Comparison of ENCODE assay signal across 24 cellular contexts in the genomic region with DNA sequence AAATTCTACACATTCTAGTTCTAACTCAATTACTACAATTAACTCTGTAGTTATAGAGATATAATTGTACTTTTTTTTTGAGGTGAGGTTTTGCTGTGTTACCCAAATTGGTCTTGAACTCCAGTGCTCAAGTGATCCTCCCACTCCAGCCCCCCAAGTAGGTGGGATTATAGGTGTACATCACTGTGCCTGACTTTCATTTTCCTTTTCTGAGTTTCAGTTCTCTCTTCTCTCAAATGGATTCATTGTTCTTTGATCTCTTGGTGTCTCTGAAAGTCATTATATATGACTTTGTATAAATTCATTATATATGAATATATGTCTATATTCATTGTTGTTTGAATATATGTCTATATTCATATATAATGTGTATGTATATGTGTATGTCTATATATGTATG.
DNase-seq lines count a peak whose midpoint lies in the region; ATAC-seq lines count a peak whose summit lies in the region.
"Had no signal": no experiment of that assay in that cellular context is flagged by ENCODE, and none has a peak within 500 bp of the region (broad histone marks: within the 10 kb centered on the region; RNA-seq: fewer than 3 reads in every experiment).

No MANE protein-coding gene starts in this region.

- H3K4me3 Mint-ChIP-seq in memory B cell = no peak overlapping the region
- H3K4me3 Mint-ChIP-seq: activated CD4-positive, alpha-beta memory T cell treated with anti-CD3 and anti-CD28 coated beads, Interleukin-2, amount 10 ng/mL, durations not matched to agents 7 days and 5 days; activated naive CD4-positive, alpha-beta T cell treated with anti-CD3 and anti-CD28 coated beads, Interleukin-2, amount 10 ng/mL, durations not matched to agents 7 days and 5 days; activated T-cell treated with anti-CD3 and anti-CD28 coated beads, Interleukin-2, amount 50 U/mL, for 24 hours; central memory CD8-positive, alpha-beta T cell; nephron progenitor cell had no signal

- ATAC-seq in GM21786 (IDR thresholded peaks at IDR 0.05; ENCODE audit: unreplicated experiment) = peak; percentile 78
- ATAC-seq in HG03342 (IDR thresholded peaks at IDR 0.05; ENCODE audit: unreplicated experiment) = peak; percentile 93
- ATAC-seq in memory B cell (ENCODE audit: low read depth) = peak; percentile 86
- ATAC-seq: heart right ventricle, left lung, sciatic nerve had no signal

- no peaks in the 10 kb centered on the region for H3K9me3 Mint-ChIP-seq in memory B cell
- H3K9me3 Mint-ChIP-seq: activated CD4-positive, alpha-beta memory T cell treated with anti-CD3 and anti-CD28 coated beads, Interleukin-2, amount 10 ng/mL, durations not matched to agents 7 days and 5 days; activated naive CD4-positive, alpha-beta T cell treated with anti-CD3 and anti-CD28 coated beads, Interleukin-2, amount 10 ng/mL, durations not matched to agents 7 days and 5 days; activated T-cell treated with anti-CD3 and anti-CD28 coated beads, Interleukin-2, amount 50 U/mL, for 24 hours; central memory CD8-positive, alpha-beta T cell; nephron progenitor cell had no signal

- no peaks in the 10 kb centered on the region for H3K36me3 Mint-ChIP-seq in memory B cell
- H3K36me3 Mint-ChIP-seq: activated naive CD4-positive, alpha-beta T cell treated with anti-CD3 and anti-CD28 coated beads, Interleukin-2, amount 10 ng/mL, durations not matched to agents 7 days and 5 days had no signal

- DNase-seq in NOMO-1 treated with DMSO at 0.1 percent for 48 hours (lab: John Stamatoyannopoulos, UW; ENCODE audit: unreplicated experiment) = peak; percentile 35
- no peak for DNase-seq in NOMO-1 treated with dmso at 0.1 percent for 144 hours (lab: John Stamatoyannopoulos, UW; ENCODE audit: unreplicated experiment)
- DNase-seq in memory B cell (ENCODE audit: low spot score in 2 of 2) = no peak
- DNase-seq in DMS79 treated with DMSO at 0.1 percent for 48 hours (lab: John Stamatoyannopoulos, UW) = no peak
- no peak for DNase-seq in GF-D8 (lab: John Stamatoyannopoulos, UW)
- DNase-seq in activated CD4-positive, CD25-positive, alpha-beta regulatory T cell treated with anti-CD3 and anti-CD28 coated beads, Interleukin-2, amount 50 U/mL, for 72 hours = no peak
- DNase-seq: activated CD4-positive, alpha-beta memory T cell treated with anti-CD3 and anti-CD28 coated beads, Interleukin-2, amount 10 ng/mL, durations not matched to agents 7 days and 5 days; activated naive CD4-positive, alpha-beta T cell treated with anti-CD3 and anti-CD28 coated beads, Interleukin-2, amount 10 ng/mL, durations not matched to agents 7 days and 5 days; activated T-cell treated with anti-CD3 and anti-CD28 coated beads, Interleukin-2, amount 50 U/mL, for 24 hours; BE2C; GM23248; heart right ventricle; left lung; NCI-H1694; NCI-H748 treated with DMSO at 0.1 percent for 48 hours; nephron progenitor cell; PC-9; SJCRH30; stimulated activated CD4-positive, alpha-beta T cell treated with anti-CD3 and anti-CD28 coated beads, Interleukin-15, amount 100 ng/mL, for 24 hours; WERI-Rb-1 had no signal

- H3K4me1 Mint-ChIP-seq in memory B cell = peaks cover 4% of the 10 kb centered on the region
- H3K4me1 Mint-ChIP-seq: activated CD4-positive, alpha-beta memory T cell treated with anti-CD3 and anti-CD28 coated beads, Interleukin-2, amount 10 ng/mL, durations not matched to agents 7 days and 5 days; activated naive CD4-positive, alpha-beta T cell treated with anti-CD3 and anti-CD28 coated beads, Interleukin-2, amount 10 ng/mL, durations not matched to agents 7 days and 5 days; central memory CD8-positive, alpha-beta T cell had no signal

- no peak overlapping the region for H3K27ac Mint-ChIP-seq in memory B cell
- H3K27ac Mint-ChIP-seq: activated CD4-positive, alpha-beta memory T cell treated with anti-CD3 and anti-CD28 coated beads, Interleukin-2, amount 10 ng/mL, durations not matched to agents 7 days and 5 days; activated naive CD4-positive, alpha-beta T cell treated with anti-CD3 and anti-CD28 coated beads, Interleukin-2, amount 10 ng/mL, durations not matched to agents 7 days and 5 days; activated T-cell treated with anti-CD3 and anti-CD28 coated beads, Interleukin-2, amount 50 U/mL, for 24 hours; nephron progenitor cell had no signal

- peaks cover 3% of the 10 kb centered on the region for H3K27me3 Mint-ChIP-seq in memory B cell
- H3K27me3 Mint-ChIP-seq: activated T-cell treated with anti-CD3 and anti-CD28 coated beads, Interleukin-2, amount 50 U/mL, for 24 hours had no signal
